1 cellular context compared by ENCODE assay signal in genomic region chr1:23098463-23099170, GRCh38.
TF ChIP-seq lines count a peak whose summit lies in the region.

No MANE protein-coding gene starts in this region.

TF ChIP-seq in K562, 482 proteins besides CTCF, POLR2A, EP300 and RAD21 (continued from another document):
- TF ChIP-seq, protein P1, sequence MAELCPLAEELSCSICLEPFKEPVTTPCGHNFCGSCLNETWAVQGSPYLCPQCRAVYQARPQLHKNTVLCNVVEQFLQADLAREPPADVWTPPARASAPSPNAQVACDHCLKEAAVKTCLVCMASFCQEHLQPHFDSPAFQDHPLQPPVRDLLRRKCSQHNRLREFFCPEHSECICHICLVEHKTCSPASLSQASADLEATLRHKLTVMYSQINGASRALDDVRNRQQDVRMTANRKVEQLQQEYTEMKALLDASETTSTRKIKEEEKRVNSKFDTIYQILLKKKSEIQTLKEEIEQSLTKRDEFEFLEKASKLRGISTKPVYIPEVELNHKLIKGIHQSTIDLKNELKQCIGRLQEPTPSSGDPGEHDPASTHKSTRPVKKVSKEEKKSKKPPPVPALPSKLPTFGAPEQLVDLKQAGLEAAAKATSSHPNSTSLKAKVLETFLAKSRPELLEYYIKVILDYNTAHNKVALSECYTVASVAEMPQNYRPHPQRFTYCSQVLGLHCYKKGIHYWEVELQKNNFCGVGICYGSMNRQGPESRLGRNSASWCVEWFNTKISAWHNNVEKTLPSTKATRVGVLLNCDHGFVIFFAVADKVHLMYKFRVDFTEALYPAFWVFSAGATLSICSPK (IDR thresholded peaks at IDR 0.05; ENCODE audit: borderline replicate concordance), result 0 out of 2 replicates have a peak, but pooled peaks have one; percentile 14
- TF ChIP-seq GABPB1 (CRISPR knock-in tag; IDR thresholded peaks at IDR 0.05), result peak; percentile 46; the same call in 1 of the 2 replicates
- TF ChIP-seq STAT5A (IDR thresholded peaks at IDR 0.05; ENCODE audit: borderline replicate concordance, low read length), result 0 out of 2 replicates have a peak, but pooled peaks have one; percentile 21
- TF ChIP-seq E2F1 (CRISPR knock-in tag; IDR thresholded peaks at IDR 0.05), result peak; percentile 49; the same call in 1 of the 2 replicates
- TF ChIP-seq ATF7 (IDR thresholded peaks at IDR 0.05), result 0 out of 2 replicates have a peak, but pooled peaks have one; percentile 39
- 0 out of 2 replicates have a peak, but pooled peaks have one; percentile 30 for TF ChIP-seq HLTF (IDR thresholded peaks at IDR 0.05)
- TF ChIP-seq, protein P2, sequence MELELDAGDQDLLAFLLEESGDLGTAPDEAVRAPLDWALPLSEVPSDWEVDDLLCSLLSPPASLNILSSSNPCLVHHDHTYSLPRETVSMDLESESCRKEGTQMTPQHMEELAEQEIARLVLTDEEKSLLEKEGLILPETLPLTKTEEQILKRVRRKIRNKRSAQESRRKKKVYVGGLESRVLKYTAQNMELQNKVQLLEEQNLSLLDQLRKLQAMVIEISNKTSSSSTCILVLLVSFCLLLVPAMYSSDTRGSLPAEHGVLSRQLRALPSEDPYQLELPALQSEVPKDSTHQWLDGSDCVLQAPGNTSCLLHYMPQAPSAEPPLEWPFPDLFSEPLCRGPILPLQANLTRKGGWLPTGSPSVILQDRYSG (tag; conservative IDR thresholded peaks at IDR 0.05; ENCODE audit: low read depth), result peak; percentile 33; the same call in 1 of the 2 replicates
- TF ChIP-seq, protein P3, sequence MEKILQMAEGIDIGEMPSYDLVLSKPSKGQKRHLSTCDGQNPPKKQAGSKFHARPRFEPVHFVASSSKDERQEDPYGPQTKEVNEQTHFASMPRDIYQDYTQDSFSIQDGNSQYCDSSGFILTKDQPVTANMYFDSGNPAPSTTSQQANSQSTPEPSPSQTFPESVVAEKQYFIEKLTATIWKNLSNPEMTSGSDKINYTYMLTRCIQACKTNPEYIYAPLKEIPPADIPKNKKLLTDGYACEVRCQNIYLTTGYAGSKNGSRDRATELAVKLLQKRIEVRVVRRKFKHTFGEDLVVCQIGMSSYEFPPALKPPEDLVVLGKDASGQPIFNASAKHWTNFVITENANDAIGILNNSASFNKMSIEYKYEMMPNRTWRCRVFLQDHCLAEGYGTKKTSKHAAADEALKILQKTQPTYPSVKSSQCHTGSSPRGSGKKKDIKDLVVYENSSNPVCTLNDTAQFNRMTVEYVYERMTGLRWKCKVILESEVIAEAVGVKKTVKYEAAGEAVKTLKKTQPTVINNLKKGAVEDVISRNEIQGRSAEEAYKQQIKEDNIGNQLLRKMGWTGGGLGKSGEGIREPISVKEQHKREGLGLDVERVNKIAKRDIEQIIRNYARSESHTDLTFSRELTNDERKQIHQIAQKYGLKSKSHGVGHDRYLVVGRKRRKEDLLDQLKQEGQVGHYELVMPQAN (IDR thresholded peaks at IDR 0.05; ENCODE audit: borderline replicate concordance), result peak; percentile 22; the same call in 1 of the 2 replicates
- TF ChIP-seq LCOR (CRISPR knock-in tag; IDR thresholded peaks at IDR 0.05), result 0 out of 2 replicates have a peak, but pooled peaks have one; percentile 44
- TF ChIP-seq RB1 (IDR thresholded peaks at IDR 0.05; ENCODE audit: low read depth), result peak; percentile 51
- 0 out of 2 replicates have a peak, but pooled peaks have one; percentile 17 for TF ChIP-seq CTBP1 (IDR thresholded peaks at IDR 0.05; ENCODE audit: borderline replicate concordance)
- no peak for TF ChIP-seq ZNF134 (CRISPR knock-in tag; conservative IDR thresholded peaks at IDR 0.05)
- TF ChIP-seq, protein P4, sequence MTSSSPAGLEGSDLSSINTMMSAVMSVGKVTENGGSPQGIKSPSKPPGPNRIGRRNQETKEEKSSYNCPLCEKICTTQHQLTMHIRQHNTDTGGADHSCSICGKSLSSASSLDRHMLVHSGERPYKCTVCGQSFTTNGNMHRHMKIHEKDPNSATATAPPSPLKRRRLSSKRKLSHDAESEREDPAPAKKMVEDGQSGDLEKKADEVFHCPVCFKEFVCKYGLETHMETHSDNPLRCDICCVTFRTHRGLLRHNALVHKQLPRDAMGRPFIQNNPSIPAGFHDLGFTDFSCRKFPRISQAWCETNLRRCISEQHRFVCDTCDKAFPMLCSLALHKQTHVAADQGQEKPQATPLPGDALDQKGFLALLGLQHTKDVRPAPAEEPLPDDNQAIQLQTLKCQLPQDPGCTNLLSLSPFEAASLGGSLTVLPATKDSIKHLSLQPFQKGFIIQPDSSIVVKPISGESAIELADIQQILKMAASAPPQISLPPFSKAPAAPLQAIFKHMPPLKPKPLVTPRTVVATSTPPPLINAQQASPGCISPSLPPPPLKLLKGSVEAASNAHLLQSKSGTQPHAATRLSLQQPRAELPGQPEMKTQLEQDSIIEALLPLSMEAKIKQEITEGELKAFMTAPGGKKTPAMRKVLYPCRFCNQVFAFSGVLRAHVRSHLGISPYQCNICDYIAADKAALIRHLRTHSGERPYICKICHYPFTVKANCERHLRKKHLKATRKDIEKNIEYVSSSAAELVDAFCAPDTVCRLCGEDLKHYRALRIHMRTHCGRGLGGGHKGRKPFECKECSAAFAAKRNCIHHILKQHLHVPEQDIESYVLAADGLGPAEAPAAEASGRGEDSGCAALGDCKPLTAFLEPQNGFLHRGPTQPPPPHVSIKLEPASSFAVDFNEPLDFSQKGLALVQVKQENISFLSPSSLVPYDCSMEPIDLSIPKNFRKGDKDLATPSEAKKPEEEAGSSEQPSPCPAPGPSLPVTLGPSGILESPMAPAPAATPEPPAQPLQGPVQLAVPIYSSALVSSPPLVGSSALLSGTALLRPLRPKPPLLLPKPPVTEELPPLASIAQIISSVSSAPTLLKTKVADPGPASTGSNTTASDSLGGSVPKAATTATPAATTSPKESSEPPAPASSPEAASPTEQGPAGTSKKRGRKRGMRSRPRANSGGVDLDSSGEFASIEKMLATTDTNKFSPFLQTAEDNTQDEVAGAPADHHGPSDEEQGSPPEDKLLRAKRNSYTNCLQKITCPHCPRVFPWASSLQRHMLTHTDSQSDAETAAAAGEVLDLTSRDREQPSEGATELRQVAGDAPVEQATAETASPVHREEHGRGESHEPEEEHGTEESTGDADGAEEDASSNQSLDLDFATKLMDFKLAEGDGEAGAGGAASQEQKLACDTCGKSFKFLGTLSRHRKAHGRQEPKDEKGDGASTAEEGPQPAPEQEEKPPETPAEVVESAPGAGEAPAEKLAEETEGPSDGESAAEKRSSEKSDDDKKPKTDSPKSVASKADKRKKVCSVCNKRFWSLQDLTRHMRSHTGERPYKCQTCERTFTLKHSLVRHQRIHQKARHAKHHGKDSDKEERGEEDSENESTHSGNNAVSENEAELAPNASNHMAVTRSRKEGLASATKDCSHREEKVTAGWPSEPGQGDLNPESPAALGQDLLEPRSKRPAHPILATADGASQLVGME (CRISPR knock-in tag; IDR thresholded peaks at IDR 0.05), result no peak
- TF ChIP-seq DLX4 (CRISPR knock-in tag; IDR thresholded peaks at IDR 0.05), result no peak
- TF ChIP-seq TCFL5 (CRISPR knock-in tag; conservative IDR thresholded peaks at IDR 0.05), result no peak
- TF ChIP-seq ZFPM2 (CRISPR knock-in tag; IDR thresholded peaks at IDR 0.05), result no peak
TF ChIP-seq in K562: peak in this region for 48.
